Comparison of ENCODE assay signal across 1 cellular context in the genomic region with DNA sequence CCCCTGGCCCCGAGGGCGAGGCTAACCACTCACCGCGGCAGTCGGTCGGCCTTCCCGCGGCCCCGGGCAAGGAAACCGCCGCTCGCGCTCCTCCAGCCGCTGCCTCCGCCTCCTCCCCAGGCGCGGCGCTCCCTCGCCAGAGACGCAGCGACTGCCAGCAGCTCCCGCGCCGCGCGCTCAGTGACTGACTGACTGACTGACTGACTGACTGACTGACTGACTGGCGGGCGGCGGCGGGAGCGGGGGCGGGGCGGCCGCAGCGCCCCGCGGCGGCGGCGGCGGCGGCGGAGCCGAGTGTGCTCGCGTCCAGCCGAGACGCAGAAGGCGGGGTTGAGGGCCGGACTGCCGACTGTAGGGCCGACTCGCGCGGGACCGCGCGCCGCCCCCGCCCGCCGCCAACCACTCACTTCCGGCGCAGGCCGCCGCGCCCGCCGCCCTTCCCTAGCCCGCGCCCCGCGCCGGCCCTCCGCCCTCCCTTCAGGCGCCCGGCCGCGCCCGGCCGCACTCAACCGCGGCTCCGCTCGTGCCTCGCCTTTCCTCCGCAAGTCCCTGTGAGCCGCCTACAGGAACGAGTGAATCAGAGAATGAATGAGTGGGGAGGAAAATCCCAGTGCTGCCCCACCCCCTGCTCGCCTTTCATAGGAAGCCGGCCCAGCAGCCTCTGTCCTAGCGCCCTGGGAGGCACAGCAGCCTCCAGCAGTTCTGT.
A peak's percentile ranks its signal among the peaks of the same experiment; 100 is the strongest.
TF ChIP-seq lines count a peak whose summit lies in the region.

A gene with protein sequence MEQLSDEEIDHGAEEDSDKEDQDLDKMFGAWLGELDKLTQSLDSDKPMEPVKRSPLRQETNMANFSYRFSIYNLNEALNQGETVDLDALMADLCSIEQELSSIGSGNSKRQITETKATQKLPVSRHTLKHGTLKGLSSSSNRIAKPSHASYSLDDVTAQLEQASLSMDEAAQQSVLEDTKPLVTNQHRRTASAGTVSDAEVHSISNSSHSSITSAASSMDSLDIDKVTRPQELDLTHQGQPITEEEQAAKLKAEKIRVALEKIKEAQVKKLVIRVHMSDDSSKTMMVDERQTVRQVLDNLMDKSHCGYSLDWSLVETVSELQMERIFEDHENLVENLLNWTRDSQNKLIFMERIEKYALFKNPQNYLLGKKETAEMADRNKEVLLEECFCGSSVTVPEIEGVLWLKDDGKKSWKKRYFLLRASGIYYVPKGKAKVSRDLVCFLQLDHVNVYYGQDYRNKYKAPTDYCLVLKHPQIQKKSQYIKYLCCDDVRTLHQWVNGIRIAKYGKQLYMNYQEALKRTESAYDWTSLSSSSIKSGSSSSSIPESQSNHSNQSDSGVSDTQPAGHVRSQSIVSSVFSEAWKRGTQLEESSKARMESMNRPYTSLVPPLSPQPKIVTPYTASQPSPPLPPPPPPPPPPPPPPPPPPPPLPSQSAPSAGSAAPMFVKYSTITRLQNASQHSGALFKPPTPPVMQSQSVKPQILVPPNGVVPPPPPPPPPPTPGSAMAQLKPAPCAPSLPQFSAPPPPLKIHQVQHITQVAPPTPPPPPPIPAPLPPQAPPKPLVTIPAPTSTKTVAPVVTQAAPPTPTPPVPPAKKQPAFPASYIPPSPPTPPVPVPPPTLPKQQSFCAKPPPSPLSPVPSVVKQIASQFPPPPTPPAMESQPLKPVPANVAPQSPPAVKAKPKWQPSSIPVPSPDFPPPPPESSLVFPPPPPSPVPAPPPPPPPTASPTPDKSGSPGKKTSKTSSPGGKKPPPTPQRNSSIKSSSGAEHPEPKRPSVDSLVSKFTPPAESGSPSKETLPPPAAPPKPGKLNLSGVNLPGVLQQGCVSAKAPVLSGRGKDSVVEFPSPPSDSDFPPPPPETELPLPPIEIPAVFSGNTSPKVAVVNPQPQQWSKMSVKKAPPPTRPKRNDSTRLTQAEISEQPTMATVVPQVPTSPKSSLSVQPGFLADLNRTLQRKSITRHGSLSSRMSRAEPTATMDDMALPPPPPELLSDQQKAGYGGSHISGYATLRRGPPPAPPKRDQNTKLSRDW (minus strand): TSS at position 224 of the 706 bp plus-strand sequence. CDS start 39,948 bp downstream, outside the sequence.

TF ChIP-seq in K562, 482 proteins besides CTCF, POLR2A, EP300 and RAD21 (continued from another document):
- TF ChIP-seq, protein P1, sequence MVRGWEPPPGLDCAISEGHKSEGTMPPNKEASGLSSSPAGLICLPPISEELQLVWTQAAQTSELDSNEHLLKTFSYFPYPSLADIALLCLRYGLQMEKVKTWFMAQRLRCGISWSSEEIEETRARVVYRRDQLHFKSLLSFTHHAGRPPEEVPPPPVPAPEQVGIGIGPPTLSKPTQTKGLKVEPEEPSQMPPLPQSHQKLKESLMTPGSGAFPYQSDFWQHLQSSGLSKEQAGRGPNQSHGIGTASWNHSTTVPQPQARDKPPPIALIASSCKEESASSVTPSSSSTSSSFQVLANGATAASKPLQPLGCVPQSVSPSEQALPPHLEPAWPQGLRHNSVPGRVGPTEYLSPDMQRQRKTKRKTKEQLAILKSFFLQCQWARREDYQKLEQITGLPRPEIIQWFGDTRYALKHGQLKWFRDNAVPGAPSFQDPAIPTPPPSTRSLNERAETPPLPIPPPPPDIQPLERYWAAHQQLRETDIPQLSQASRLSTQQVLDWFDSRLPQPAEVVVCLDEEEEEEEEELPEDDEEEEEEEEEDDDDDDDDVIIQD (CRISPR knock-in tag; IDR thresholded peaks at IDR 0.05), result no peak
- TF ChIP-seq SRSF9 (IDR thresholded peaks at IDR 0.05; ENCODE audit: borderline replicate concordance, low read depth, low read length) (no peak), ZNF24 (IDR thresholded peaks at IDR 0.05) (peak; percentile 90), ZFX (CRISPR knock-in tag; IDR thresholded peaks at IDR 0.05) (peak; percentile 64), POLR2G (IDR thresholded peaks at IDR 0.05; ENCODE audit: low read depth, low read length) (peak; percentile 82), SIN3A (IDR thresholded peaks at IDR 0.05; ENCODE audit: borderline replicate concordance in 2 of 2, control insufficient read depth in 1 of 2, low read depth in 2 of 2, low read length in 2 of 2) (0 out of 4 replicates have a peak, but pooled peaks of 1 of the 2 experiments have one; percentile 56), GATAD2B (IDR thresholded peaks at IDR 0.05; ENCODE audit: borderline replicate concordance) (peak; percentile 50; the same call in 1 of the 2 replicates), TCF3 (CRISPR knock-in tag; IDR thresholded peaks at IDR 0.05) (no peak), TCF7L2 (IDR thresholded peaks at IDR 0.05; ENCODE audit: low read depth, low read length) (no peak), POLR3A (IDR thresholded peaks at IDR 0.05; ENCODE audit: borderline replicate concordance, extremely low read depth, insufficient read depth, insufficient read length) (no peak), NFRKB (IDR thresholded peaks at IDR 0.05; ENCODE audit: low read depth) (no peak), FOXA3 (CRISPR knock-in tag; conservative IDR thresholded peaks at IDR 0.05 in 1 of 2, IDR thresholded peaks at IDR 0.05 in 1 of 2) (no peak), ZBTB7A (IDR thresholded peaks at IDR 0.05; ENCODE audit: borderline replicate concordance, control insufficient read depth, low read depth, low read length) (peak; percentile 57; the same call in 1 of the 2 replicates), PHF8 (IDR thresholded peaks at IDR 0.05; ENCODE audit: borderline replicate concordance, low read length) (peak; percentile 70; the same call in 1 of the 2 replicates), ZNF431 (CRISPR knock-in tag; IDR thresholded peaks at IDR 0.05) (no peak), CREM (IDR thresholded peaks at IDR 0.05; ENCODE audit: low read depth) (peak; percentile 16; the same call in 1 of the 2 replicates), U2AF2 (optimal IDR thresholded peaks at IDR 0.05; ENCODE audit: low read depth, low read length) (no peak)
- TF ChIP-seq, protein P2, sequence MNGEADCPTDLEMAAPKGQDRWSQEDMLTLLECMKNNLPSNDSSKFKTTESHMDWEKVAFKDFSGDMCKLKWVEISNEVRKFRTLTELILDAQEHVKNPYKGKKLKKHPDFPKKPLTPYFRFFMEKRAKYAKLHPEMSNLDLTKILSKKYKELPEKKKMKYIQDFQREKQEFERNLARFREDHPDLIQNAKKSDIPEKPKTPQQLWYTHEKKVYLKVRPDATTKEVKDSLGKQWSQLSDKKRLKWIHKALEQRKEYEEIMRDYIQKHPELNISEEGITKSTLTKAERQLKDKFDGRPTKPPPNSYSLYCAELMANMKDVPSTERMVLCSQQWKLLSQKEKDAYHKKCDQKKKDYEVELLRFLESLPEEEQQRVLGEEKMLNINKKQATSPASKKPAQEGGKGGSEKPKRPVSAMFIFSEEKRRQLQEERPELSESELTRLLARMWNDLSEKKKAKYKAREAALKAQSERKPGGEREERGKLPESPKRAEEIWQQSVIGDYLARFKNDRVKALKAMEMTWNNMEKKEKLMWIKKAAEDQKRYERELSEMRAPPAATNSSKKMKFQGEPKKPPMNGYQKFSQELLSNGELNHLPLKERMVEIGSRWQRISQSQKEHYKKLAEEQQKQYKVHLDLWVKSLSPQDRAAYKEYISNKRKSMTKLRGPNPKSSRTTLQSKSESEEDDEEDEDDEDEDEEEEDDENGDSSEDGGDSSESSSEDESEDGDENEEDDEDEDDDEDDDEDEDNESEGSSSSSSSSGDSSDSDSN (IDR thresholded peaks at IDR 0.05; ENCODE audit: borderline replicate concordance in 1 of 2, low read depth in 2 of 2, low read length in 2 of 2), result peak in 1 of 2 experiments; percentile 36; a peak in 2 of 4 replicates
- TF ChIP-seq, protein P3, sequence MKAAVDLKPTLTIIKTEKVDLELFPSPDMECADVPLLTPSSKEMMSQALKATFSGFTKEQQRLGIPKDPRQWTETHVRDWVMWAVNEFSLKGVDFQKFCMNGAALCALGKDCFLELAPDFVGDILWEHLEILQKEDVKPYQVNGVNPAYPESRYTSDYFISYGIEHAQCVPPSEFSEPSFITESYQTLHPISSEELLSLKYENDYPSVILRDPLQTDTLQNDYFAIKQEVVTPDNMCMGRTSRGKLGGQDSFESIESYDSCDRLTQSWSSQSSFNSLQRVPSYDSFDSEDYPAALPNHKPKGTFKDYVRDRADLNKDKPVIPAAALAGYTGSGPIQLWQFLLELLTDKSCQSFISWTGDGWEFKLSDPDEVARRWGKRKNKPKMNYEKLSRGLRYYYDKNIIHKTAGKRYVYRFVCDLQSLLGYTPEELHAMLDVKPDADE (conservative IDR thresholded peaks at IDR 0.05; ENCODE audit: control insufficient read depth, low read depth, low read length), result 0 out of 2 replicates have a peak, but pooled peaks have one; percentile 47
- TF ChIP-seq, protein P4, sequence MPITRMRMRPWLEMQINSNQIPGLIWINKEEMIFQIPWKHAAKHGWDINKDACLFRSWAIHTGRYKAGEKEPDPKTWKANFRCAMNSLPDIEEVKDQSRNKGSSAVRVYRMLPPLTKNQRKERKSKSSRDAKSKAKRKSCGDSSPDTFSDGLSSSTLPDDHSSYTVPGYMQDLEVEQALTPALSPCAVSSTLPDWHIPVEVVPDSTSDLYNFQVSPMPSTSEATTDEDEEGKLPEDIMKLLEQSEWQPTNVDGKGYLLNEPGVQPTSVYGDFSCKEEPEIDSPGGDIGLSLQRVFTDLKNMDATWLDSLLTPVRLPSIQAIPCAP (CRISPR knock-in tag; IDR thresholded peaks at IDR 0.05; ENCODE audit: borderline replicate concordance), result no peak
- TF ChIP-seq, protein P5, sequence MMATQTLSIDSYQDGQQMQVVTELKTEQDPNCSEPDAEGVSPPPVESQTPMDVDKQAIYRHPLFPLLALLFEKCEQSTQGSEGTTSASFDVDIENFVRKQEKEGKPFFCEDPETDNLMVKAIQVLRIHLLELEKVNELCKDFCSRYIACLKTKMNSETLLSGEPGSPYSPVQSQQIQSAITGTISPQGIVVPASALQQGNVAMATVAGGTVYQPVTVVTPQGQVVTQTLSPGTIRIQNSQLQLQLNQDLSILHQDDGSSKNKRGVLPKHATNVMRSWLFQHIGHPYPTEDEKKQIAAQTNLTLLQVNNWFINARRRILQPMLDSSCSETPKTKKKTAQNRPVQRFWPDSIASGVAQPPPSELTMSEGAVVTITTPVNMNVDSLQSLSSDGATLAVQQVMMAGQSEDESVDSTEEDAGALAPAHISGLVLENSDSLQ (IDR thresholded peaks at IDR 0.05), result peak; percentile 63
